In genomic region chr9:138221446-138222054, GRCh38 we compare ENCODE assay signal across 8 cellular contexts.
DNase-seq lines count a peak whose midpoint lies in the region; ATAC-seq, FAIRE-seq and TF ChIP-seq lines count a peak whose summit lies in the region.
"Not testable (repeated sequence)": the region's sequence is repeated elsewhere in the genome, so short reads cannot be mapped to it uniquely, and the experiment has no call there.

No MANE protein-coding gene starts in this region.

- FAIRE-seq in K562 (lab: Jason Lieb, UNC), result not testable (repeated sequence)

- H3F3A ChIP-seq in DOHH2 (ENCODE audit: control insufficient read depth, insufficient read depth); neural progenitor cell (ENCODE audit: low read depth): not testable (repeated sequence)

- H3K27me3 Mint-ChIP-seq in neural progenitor cell (ENCODE audit: insufficient read depth, low read depth); stimulated activated naive CD8-positive, alpha-beta T cell treated with anti-CD3 and anti-CD28 coated beads, Interleukin-15, Interleukin-2, amounts not matched to agents 100 ng/mL and 50 ng/mL, for 24 hours: not testable (repeated sequence)

- not testable (repeated sequence) for H3K9me3 ChIP-seq in DOHH2 (ENCODE audit: control insufficient read depth, insufficient read depth, low read length); RWPE2 (ENCODE audit: severe bottlenecking); K562 (replicated peaks; ENCODE audit: control insufficient read depth, insufficient read depth, low read depth, low read length); neural progenitor cell (ENCODE audit: low read depth)

- not testable (repeated sequence) for H3K4me3 Mint-ChIP-seq in neural progenitor cell
- H3K4me3 Mint-ChIP-seq in stimulated activated naive CD8-positive, alpha-beta T cell treated with anti-CD3 and anti-CD28 coated beads, Interleukin-15, Interleukin-2, amounts not matched to agents 100 ng/mL and 50 ng/mL, for 24 hours, result peak overlapping the region; percentile 49

- H4K20me1 ChIP-seq in DOHH2 (ENCODE audit: control insufficient read depth, insufficient read depth, low read depth, low read length); K562 (replicated peaks; ENCODE audit: control insufficient read depth, insufficient read depth, low read length); neural progenitor cell (ENCODE audit: low read depth): not testable (repeated sequence)

- H2AFZ ChIP-seq in K562 (ENCODE audit: low read depth, low read length); neural progenitor cell (replicated peaks): not testable (repeated sequence)

- not testable (repeated sequence) for BruUV-seq in K562 (replicated peaks; lab: Mats Ljungman, UMichigan)

- H3K27me3 ChIP-seq in DOHH2 (ENCODE audit: control insufficient read depth, low read length); RWPE2 (ENCODE audit: insufficient read depth, poor library complexity, severe bottlenecking); K562 (ENCODE audit: control insufficient read depth in 2 of 2, insufficient read depth in 2 of 2, low read length in 2 of 2); neural progenitor cell: not testable (repeated sequence)

- not testable (repeated sequence) for H3K36me3 ChIP-seq in DOHH2 (ENCODE audit: control insufficient read depth, low read length); RWPE2 (ENCODE audit: low read depth); K562 (ENCODE audit: control insufficient read depth, insufficient read depth, low read length); neural progenitor cell

- H3K4me3 ChIP-seq in DOHH2 (ENCODE audit: low read length) (0 out of 2 replicates have a peak overlapping the region, but pooled peaks have one; percentile 10), RWPE2 (ENCODE audit: severe bottlenecking) (peak overlapping the region; percentile 40), K562 (0 out of 2 replicates have a peak overlapping the region, but pooled peaks have one; percentile 16), epithelial cell of esophagus (ENCODE audit: low read length) (peak overlapping the region; percentile 28), neural progenitor cell (peak overlapping the region; percentile 36)

- TF ChIP-seq CTCF in DOHH2 (IDR thresholded peaks at IDR 0.05; ENCODE audit: low read depth, low read length, poor library complexity, severe bottlenecking); RWPE2 (IDR thresholded peaks at IDR 0.05; ENCODE audit: poor library complexity, severe bottlenecking); K562 (IDR thresholded peaks at IDR 0.05 in 2 of 3, conservative IDR thresholded peaks at IDR 0.05 in 1 of 3; ENCODE audit: insufficient read depth in 2 of 3, low read depth in 1 of 3, low read length in 3 of 3); epithelial cell of esophagus (IDR thresholded peaks at IDR 0.05; ENCODE audit: insufficient read depth, low read depth, low read length, missing control alignments); neural progenitor cell (IDR thresholded peaks at IDR 0.05): not testable (repeated sequence)

- DNase-seq in RWPE2 (ENCODE audit: low spot score); K562 (ENCODE audit: extremely low read depth in 1 of 4, low spot score in 3 of 4); epithelial cell of esophagus (ENCODE audit: low read depth); left lobe of liver (ENCODE audit: low spot score); neural progenitor cell (ENCODE audit: low spot score): not testable (repeated sequence)

- H3K9me2 ChIP-seq in DOHH2 (replicated peaks; ENCODE audit: control insufficient read depth, low read length), result not testable (repeated sequence)

- not testable (repeated sequence) for H3K79me2 ChIP-seq in DOHH2 (ENCODE audit: control insufficient read depth, low read length); K562 (ENCODE audit: control insufficient read depth, insufficient read depth, low read length); neural progenitor cell (ENCODE audit: low read depth)

- not testable (repeated sequence) for H3K9me3 Mint-ChIP-seq in neural progenitor cell; stimulated activated naive CD8-positive, alpha-beta T cell treated with anti-CD3 and anti-CD28 coated beads, Interleukin-15, Interleukin-2, amounts not matched to agents 100 ng/mL and 50 ng/mL, for 24 hours

- not testable (repeated sequence) for H3K4me1 Mint-ChIP-seq in neural progenitor cell; stimulated activated naive CD8-positive, alpha-beta T cell treated with anti-CD3 and anti-CD28 coated beads, Interleukin-15, Interleukin-2, amounts not matched to agents 100 ng/mL and 50 ng/mL, for 24 hours (ENCODE audit: low read depth)

- intact Hi-C loops in K562 (cut with micrococcal nuclease), result not testable (repeated sequence)

- not testable (repeated sequence) for H3K27ac Mint-ChIP-seq in neural progenitor cell; stimulated activated naive CD8-positive, alpha-beta T cell treated with anti-CD3 and anti-CD28 coated beads, Interleukin-15, Interleukin-2, amounts not matched to agents 100 ng/mL and 50 ng/mL, for 24 hours

- not testable (repeated sequence) for H3K9me1 ChIP-seq in K562 (ENCODE audit: control insufficient read depth, insufficient read depth, low read length)

- H3K27ac ChIP-seq in DOHH2 (ENCODE audit: low read depth, low read length); K562 (ENCODE audit: extremely low read depth, low read depth, low read length); neural progenitor cell: not testable (repeated sequence)
- H3K27ac ChIP-seq in RWPE2 (ENCODE audit: poor library complexity, severe bottlenecking), result peak overlapping the region; percentile 37

- in situ Hi-C loops in K562 (cut with MboI), result not testable (repeated sequence)

- 53% methylated on average over 6 of the region's 18 CpGs for WGBS in K562 (ENCODE audit: insufficient coverage, low coverage, missing lambda C conversion rate)

- TF ChIP-seq POLR2A in K562 (conservative IDR thresholded peaks at IDR 0.05), result not testable (repeated sequence)

- H3K36me3 Mint-ChIP-seq in neural progenitor cell; stimulated activated naive CD8-positive, alpha-beta T cell treated with anti-CD3 and anti-CD28 coated beads, Interleukin-15, Interleukin-2, amounts not matched to agents 100 ng/mL and 50 ng/mL, for 24 hours (ENCODE audit: low read depth): not testable (repeated sequence)

- not testable (repeated sequence) for H3K4me2 ChIP-seq in DOHH2 (ENCODE audit: low read length); K562 (ENCODE audit: insufficient read depth, low read length)
- peak overlapping the region; percentile 65 for H3K4me2 ChIP-seq in neural progenitor cell

- TF ChIP-seq EP300 in K562 (IDR thresholded peaks at IDR 0.05; ENCODE audit: low read length), result not testable (repeated sequence)

- H3K4me1 ChIP-seq in DOHH2 (ENCODE audit: control insufficient read depth, low read length); RWPE2 (ENCODE audit: insufficient read depth, poor library complexity, severe bottlenecking); K562 (replicated peaks in 1 of 2; ENCODE audit: control insufficient read depth in 2 of 2, insufficient read depth in 2 of 2, low read length in 2 of 2); neural progenitor cell: not testable (repeated sequence)

- POLR2A ChIA-PET in K562 (lab: Yijun Ruan, JAX), result not testable (repeated sequence)

- H3K9ac ChIP-seq in K562 (ENCODE audit: insufficient read depth in 1 of 2, low read depth in 2 of 2, low read length in 2 of 2); neural progenitor cell: not testable (repeated sequence)

- TF ChIP-seq RAD21 in K562 (CRISPR knock-in tag; conservative IDR thresholded peaks at IDR 0.05 in 1 of 2, IDR thresholded peaks at IDR 0.05 in 1 of 2), result not testable (repeated sequence)

- ATAC-seq in HG03354 (IDR thresholded peaks at IDR 0.05; ENCODE audit: poor library complexity, severe bottlenecking, unreplicated experiment) (peak; percentile 17), RWPE2 (ENCODE audit: low read depth) (peak; percentile 35), K562 (peak; percentile 57), left lobe of liver (peak; percentile 14)

- CTCF ChIA-PET in K562 (lab: Yijun Ruan, JAX; ENCODE audit: low intra/inter-chr PET ratio), result not testable (repeated sequence)
